In the genomic region with DNA sequence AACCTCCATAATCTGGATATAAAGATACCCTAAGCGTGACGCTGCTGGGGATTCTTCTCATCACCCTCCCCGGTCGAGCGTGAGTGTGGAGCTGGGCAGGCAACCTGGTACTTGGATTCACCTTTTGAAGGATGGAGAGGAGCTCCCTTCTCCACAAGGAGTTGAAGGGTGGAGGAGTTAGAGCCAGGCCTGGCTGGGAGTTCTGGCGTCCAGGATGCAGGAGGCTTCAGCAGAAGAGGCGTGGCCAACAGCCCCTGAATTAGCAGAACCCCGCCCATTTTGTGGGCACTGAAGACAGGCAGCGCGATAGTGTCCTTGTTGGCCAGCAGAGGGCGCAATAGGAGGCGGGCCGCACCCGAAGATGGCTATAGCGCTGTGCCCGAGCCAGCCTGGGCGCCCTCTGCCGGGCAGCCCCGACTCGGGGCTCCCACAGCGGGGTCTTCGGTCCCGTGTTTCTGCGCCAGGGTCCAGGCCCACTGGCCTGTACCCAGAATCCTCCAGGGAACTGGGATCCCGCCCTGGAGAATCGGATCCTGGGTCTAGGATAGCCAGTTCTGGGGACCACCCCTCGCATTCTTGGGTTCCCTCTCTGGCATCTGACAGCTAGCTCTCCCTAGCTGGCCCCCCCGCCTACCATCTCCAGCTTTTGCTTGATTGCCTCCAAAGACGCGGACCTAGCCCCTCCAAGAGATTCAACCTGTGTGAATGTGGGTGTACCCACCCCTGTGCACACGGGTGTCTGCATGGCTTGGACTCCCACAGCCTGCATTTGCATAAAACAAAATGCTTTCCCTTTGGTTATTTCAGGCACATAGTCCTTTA, we compare ENCODE assay signal across 1 cellular context.
TF ChIP-seq lines count a peak whose summit lies in the region.

No MANE protein-coding gene starts in this region.

TF ChIP-seq in K562, 482 proteins besides CTCF, POLR2A, EP300 and RAD21 (continued from another document):
- TF ChIP-seq, protein P1, sequence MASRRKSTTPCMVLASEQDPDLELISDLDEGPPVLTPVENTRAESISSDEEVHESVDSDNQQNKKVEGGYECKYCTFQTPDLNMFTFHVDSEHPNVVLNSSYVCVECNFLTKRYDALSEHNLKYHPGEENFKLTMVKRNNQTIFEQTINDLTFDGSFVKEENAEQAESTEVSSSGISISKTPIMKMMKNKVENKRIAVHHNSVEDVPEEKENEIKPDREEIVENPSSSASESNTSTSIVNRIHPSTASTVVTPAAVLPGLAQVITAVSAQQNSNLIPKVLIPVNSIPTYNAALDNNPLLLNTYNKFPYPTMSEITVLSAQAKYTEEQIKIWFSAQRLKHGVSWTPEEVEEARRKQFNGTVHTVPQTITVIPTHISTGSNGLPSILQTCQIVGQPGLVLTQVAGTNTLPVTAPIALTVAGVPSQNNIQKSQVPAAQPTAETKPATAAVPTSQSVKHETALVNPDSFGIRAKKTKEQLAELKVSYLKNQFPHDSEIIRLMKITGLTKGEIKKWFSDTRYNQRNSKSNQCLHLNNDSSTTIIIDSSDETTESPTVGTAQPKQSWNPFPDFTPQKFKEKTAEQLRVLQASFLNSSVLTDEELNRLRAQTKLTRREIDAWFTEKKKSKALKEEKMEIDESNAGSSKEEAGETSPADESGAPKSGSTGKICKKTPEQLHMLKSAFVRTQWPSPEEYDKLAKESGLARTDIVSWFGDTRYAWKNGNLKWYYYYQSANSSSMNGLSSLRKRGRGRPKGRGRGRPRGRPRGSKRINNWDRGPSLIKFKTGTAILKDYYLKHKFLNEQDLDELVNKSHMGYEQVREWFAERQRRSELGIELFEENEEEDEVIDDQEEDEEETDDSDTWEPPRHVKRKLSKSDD (conservative IDR thresholded peaks at IDR 0.05; ENCODE audit: low read length) = peak; percentile 74; the same call in 1 of the 2 replicates
- TF ChIP-seq ZNF347 (CRISPR knock-in tag; IDR thresholded peaks at IDR 0.05; ENCODE audit: low read depth) (no peak), JUND (IDR thresholded peaks at IDR 0.05; ENCODE audit: borderline replicate concordance, low read depth, low read length) (peak; percentile 72), JUND (tag; IDR thresholded peaks at IDR 0.05; ENCODE audit: borderline replicate concordance, low read depth, low read length) (no peak; the same call in 2 of the 3 replicates), TEAD4 (IDR thresholded peaks at IDR 0.05; ENCODE audit: low read length) (peak; percentile 37; the same call in 1 of the 2 replicates), TEAD4 (CRISPR knock-in tag; IDR thresholded peaks at IDR 0.05; ENCODE audit: borderline replicate concordance) (no peak), RHOXF2B (CRISPR knock-in tag; conservative IDR thresholded peaks at IDR 0.05) (no peak), HIVEP1 (CRISPR knock-in tag; IDR thresholded peaks at IDR 0.05) (no peak), MAFF (IDR thresholded peaks at IDR 0.05; ENCODE audit: low read length) (no peak)
